ENCODE assay signal across 27 cellular contexts in the genomic region with DNA sequence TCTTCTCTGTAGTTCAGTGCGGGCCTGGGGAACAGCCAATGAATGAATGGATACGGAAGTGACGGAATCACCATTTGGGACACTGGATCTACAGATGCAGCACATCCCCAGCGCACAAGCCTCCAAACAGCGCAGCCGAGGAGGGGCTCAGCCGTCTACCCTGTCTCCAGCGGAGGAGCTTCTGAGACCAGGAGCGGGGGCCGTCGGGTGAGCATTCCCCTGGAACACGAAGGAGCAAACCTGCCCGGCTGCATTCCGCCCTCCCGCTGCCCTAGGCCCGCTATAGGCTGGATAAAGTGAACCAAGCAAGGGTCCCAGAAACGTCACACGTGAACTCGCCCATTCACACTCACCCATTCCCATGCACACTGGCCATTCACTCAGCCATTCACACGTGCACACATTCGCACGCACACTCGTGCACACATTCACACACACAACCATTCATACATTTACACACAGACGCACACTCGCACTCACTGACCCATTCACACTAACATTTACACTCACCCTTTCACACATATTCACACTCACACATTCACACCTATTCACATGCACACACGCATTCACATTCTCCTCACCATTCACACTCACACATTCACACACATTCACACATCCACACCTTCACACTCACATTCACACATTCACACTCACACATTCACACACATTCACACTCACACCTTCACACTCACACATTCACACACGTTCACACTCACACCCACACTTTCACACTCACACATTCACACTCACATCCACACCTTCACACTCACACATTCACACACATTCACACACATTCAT.
A peak's percentile ranks its signal among the peaks of the same experiment; 100 is the strongest.
DNase-seq lines count a peak whose midpoint lies in the region; ATAC-seq, FAIRE-seq and TF ChIP-seq lines count a peak whose summit lies in the region.
"Had no signal": no experiment of that assay in that cellular context is flagged by ENCODE, and none has a peak within 500 bp of the region (broad histone marks: within the 10 kb centered on the region; RNA-seq: fewer than 3 reads in every experiment).

No MANE protein-coding gene starts in this region.

- H3K27me3 ChIP-seq in GM12878 (replicated peaks in 1 of 2; ENCODE audit: control insufficient read depth in 2 of 2, insufficient read depth in 2 of 2, low read length in 1 of 2) (no peaks in the 10 kb centered on the region), stomach (no peaks in the 10 kb centered on the region)
- H3K27me3 ChIP-seq: dorsolateral prefrontal cortex, hepatocyte, upper lobe of left lung had no signal

- in situ Hi-C loops in GM12878 (cut with MboI), result no loop called here

- no TSS peak for BruUV-seq in GM12878 (replicated peaks; lab: Mats Ljungman, UMichigan)

- H3K9me3 ChIP-seq in GM12878 (replicated peaks; ENCODE audit: control insufficient read depth, insufficient read depth, low read length) (peaks cover 2% of the 10 kb centered on the region; the same call in 2 of the 3 replicates), kidney (ENCODE audit: control insufficient read depth in 1 of 2, low read length in 2 of 2) (no peaks in the 10 kb centered on the region), stomach (no peaks in the 10 kb centered on the region)
- H3K9me3 ChIP-seq: A549, upper lobe of left lung had no signal

- peak; percentile 23 for DNase-seq in activated CD8-positive, alpha-beta memory T cell treated with anti-CD3 and anti-CD28 coated beads, Interleukin-2, amount 50 U/mL, for 48 hours
- no peak for DNase-seq in activated CD8-positive, alpha-beta memory T cell treated with anti-CD3 and anti-CD28 coated beads, Interleukin-2, amount 50 U/mL, for 4 hours
- DNase-seq in GM12878 (ENCODE audit: low read depth, low spot score), result no peak
- DNase-seq in kidney, result peak; percentile 73
- DNase-seq in stomach, result peak; percentile 24
- no peak for DNase-seq in SW 1271 (lab: John Stamatoyannopoulos, UW)
- no peak for DNase-seq in pons (ENCODE audit: low spot score)
- DNase-seq: activated CD8-positive, alpha-beta T cell treated with anti-CD3 and anti-CD28 coated beads, Interleukin-2, amount 10 ng/mL, durations not matched to agents 7 days and 5 days; activated naive CD4-positive, alpha-beta T cell treated with anti-CD3 and anti-CD28 coated beads, Interleukin-2, amount 50 U/mL, for 16 hours; activated T-cell treated with anti-CD3 and anti-CD28 coated beads, Interleukin-2, amount 50 U/mL, for 72 hours; caudate nucleus; COR-L47; KG1; naive B cell; NCI-H1694; NCI-H69; occipital lobe; stimulated activated CD4-positive, alpha-beta T cell treated with anti-CD3 and anti-CD28 coated beads, Interleukin-12 subunit alpha, Interleukin-12 subunit beta, amount 100 ng/mL, for 4 hours; stimulated activated naive CD8-positive, alpha-beta T cell treated with anti-CD3 and anti-CD28 coated beads, Interleukin-15, amount 100 ng/mL, for 72 hours had no signal

- H3K27ac Mint-ChIP-seq in stimulated activated memory B cell treated with anti-CD40 and anti-IgM and Interleukin-4, amounts not matched to agents 10 μg/mL and 1 μg/mL and 100 μg/mL, for 72 hours, result no peak overlapping the region
- H3K27ac Mint-ChIP-seq: activated CD8-positive, alpha-beta T cell treated with anti-CD3 and anti-CD28 coated beads, Interleukin-2, amount 10 ng/mL, durations not matched to agents 7 days and 5 days; activated T-cell treated with anti-CD3 and anti-CD28 coated beads, Interleukin-2, amount 50 U/mL, for 72 hours; B cell; naive B cell; stimulated activated naive CD8-positive, alpha-beta T cell treated with anti-CD3 and anti-CD28 coated beads, Interleukin-15, amount 100 ng/mL, for 72 hours had no signal

- peaks cover 2% of the 10 kb centered on the region for H3K9me3 Mint-ChIP-seq in stimulated activated memory B cell treated with anti-CD40 and anti-IgM and Interleukin-4, amounts not matched to agents 10 μg/mL and 1 μg/mL and 100 μg/mL, for 72 hours
- H3K9me3 Mint-ChIP-seq: activated T-cell treated with anti-CD3 and anti-CD28 coated beads, Interleukin-2, amount 50 U/mL, for 72 hours; stimulated activated naive CD8-positive, alpha-beta T cell treated with anti-CD3 and anti-CD28 coated beads, Interleukin-15, amount 100 ng/mL, for 72 hours had no signal

- WGBS in GM12878 (ENCODE audit: insufficient coverage, insufficient replicate concordance, low lambda C conversion rate, missing lambda C conversion rate), result 84% methylated on average over 27 of the region's 27 CpGs
- 81 to 90% (median 86%) methylated on average over 27 of the region's 27 CpGs for WGBS in stomach, 5 donors

- no peak for ATAC-seq in GM12878
- no peak for ATAC-seq in stimulated activated memory B cell treated with anti-CD40 and anti-IgM and Interleukin-4, amounts not matched to agents 10 μg/mL and 1 μg/mL and 100 μg/mL, for 72 hours
- ATAC-seq: A549; activated T-cell treated with anti-CD3 and anti-CD28 coated beads, Interleukin-2, amount 50 U/mL, for 72 hours; stimulated activated naive CD8-positive, alpha-beta T cell treated with anti-CD3 and anti-CD28 coated beads, Interleukin-15, amount 100 ng/mL, for 72 hours had no signal

- H3K9ac ChIP-seq in GM12878 (ENCODE audit: control insufficient read depth, insufficient read depth, low read length) (no peak overlapping the region), kidney (ENCODE audit: low read length in 2 of 2) (no peak overlapping the region)

- H3K27me3 Mint-ChIP-seq in stimulated activated memory B cell treated with anti-CD40 and anti-IgM and Interleukin-4, amounts not matched to agents 10 μg/mL and 1 μg/mL and 100 μg/mL, for 72 hours, result no peaks in the 10 kb centered on the region
- H3K27me3 Mint-ChIP-seq: B cell; stimulated activated naive CD8-positive, alpha-beta T cell treated with anti-CD3 and anti-CD28 coated beads, Interleukin-15, amount 100 ng/mL, for 72 hours had no signal

- H3K27ac ChIP-seq in GM12878 (ENCODE audit: control insufficient read depth, insufficient read depth) (no peak overlapping the region), kidney (ENCODE audit: low read depth in 2 of 2, low read length in 2 of 2) (no peak overlapping the region), stomach (no peak overlapping the region)
- H3K27ac ChIP-seq: A549, dorsolateral prefrontal cortex, epithelial cell of prostate, hepatocyte, upper lobe of left lung had no signal

- no peak overlapping the region for H2AFZ ChIP-seq in GM12878 (ENCODE audit: control insufficient read depth, low read depth, low read length)
- H2AFZ ChIP-seq: hepatocyte had no signal

- H4K20me1 ChIP-seq in GM12878 (ENCODE audit: control insufficient read depth, insufficient read depth), result no peaks in the 10 kb centered on the region

- no peaks in the 10 kb centered on the region for H3K79me2 ChIP-seq in GM12878 (ENCODE audit: control insufficient read depth, insufficient read depth, low read length)
- H3K79me2 ChIP-seq: hepatocyte had no signal

- no peaks in the 10 kb centered on the region for H3K36me3 ChIP-seq in GM12878 (ENCODE audit: control insufficient read depth in 2 of 2, insufficient read depth in 2 of 2, low read length in 1 of 2)
- H3K36me3 ChIP-seq in kidney (ENCODE audit: control insufficient read depth in 1 of 2, insufficient read depth in 2 of 2, low read length in 2 of 2), result peaks cover 0 to 3% of the 10 kb centered on the region in 2 donors
- peaks cover 6 to 18% (median 13%) of the 10 kb centered on the region in 4 donors for H3K36me3 ChIP-seq in stomach

- POLR2A ChIA-PET in GM12878 (lab: Charles Lee), result no interaction called here

- CTCF ChIA-PET in GM12878 (lab: Yijun Ruan, JAX), result no interaction called here

- H3K4me1 ChIP-seq in GM12878 (ENCODE audit: control insufficient read depth, insufficient read depth, low read length) (peaks cover 10% of the 10 kb centered on the region), kidney (ENCODE audit: control insufficient read depth in 1 of 2, insufficient read depth in 1 of 2, low read depth in 1 of 2, low read length in 2 of 2) (no peaks in the 10 kb centered on the region), stomach (peaks cover 0 to 6% (median 0%) of the 10 kb centered on the region in 4 donors)
- H3K4me1 ChIP-seq: A549, upper lobe of left lung had no signal

- TF ChIP-seq CTCF in GM12878 (IDR thresholded peaks at IDR 0.05 in 2 of 3, conservative IDR thresholded peaks at IDR 0.05 in 1 of 3; ENCODE audit: control insufficient read depth in 2 of 3, extremely low read depth in 1 of 3, insufficient read depth in 1 of 3, low read depth in 3 of 3, low read length in 3 of 3) (no peak), kidney (IDR thresholded peaks at IDR 0.05; ENCODE audit: borderline replicate concordance, extremely low read depth, insufficient read depth) (no peak), stomach (IDR thresholded peaks at IDR 0.05) (no peak)

- no peak for TF ChIP-seq RAD21 in GM12878 (IDR thresholded peaks at IDR 0.05; ENCODE audit: insufficient read depth, low read depth, low read length)

- peaks cover 12% of the 10 kb centered on the region for H3K36me3 Mint-ChIP-seq in stimulated activated memory B cell treated with anti-CD40 and anti-IgM and Interleukin-4, amounts not matched to agents 10 μg/mL and 1 μg/mL and 100 μg/mL, for 72 hours
- H3K36me3 Mint-ChIP-seq: naive B cell had no signal

- TF ChIP-seq EP300 in GM12878 (IDR thresholded peaks at IDR 0.05; ENCODE audit: borderline replicate concordance in 1 of 2, control insufficient read depth in 1 of 2, low read depth in 2 of 2, low read length in 2 of 2) (no peak), stomach (IDR thresholded peaks at IDR 0.05) (no peak)

- intact Hi-C loops in GM12878 (cut with micrococcal nuclease; ENCODE audit: unreplicated experiment) (no loop called here), kidney (cut with DNase I) (no loop called here), stomach (cut with DNase I; ENCODE audit: low total_unique reads) (no loop called here)

- FAIRE-seq in GM12878 (lab: Jason Lieb, UNC) (no peak), kidney (lab: Jason Lieb, UNC) (no peak)
- FAIRE-seq: A549, H54 had no signal

- SMC1A ChIA-PET in GM12878 (lab: Charles Lee; ENCODE audit: uncharacterized antibody, unreplicated experiment), result no interaction called here

- TF ChIP-seq POLR2A in GM12878 (IDR thresholded peaks at IDR 0.05; ENCODE audit: low read depth, low read length) (no peak), stomach (IDR thresholded peaks at IDR 0.05) (no peak)

- H3K4me2 ChIP-seq in GM12878 (ENCODE audit: control insufficient read depth, insufficient read depth), result no peak overlapping the region
- H3K4me2 ChIP-seq: A549, hepatocyte had no signal

- H3K4me3 ChIP-seq in GM12878 (no peak overlapping the region), kidney (ENCODE audit: low read length in 2 of 2) (no peak overlapping the region), stomach (no peak overlapping the region)
- H3K4me3 ChIP-seq: A549, dorsolateral prefrontal cortex, hepatocyte, upper lobe of left lung had no signal

- H3K4me3 Mint-ChIP-seq in stimulated activated memory B cell treated with anti-CD40 and anti-IgM and Interleukin-4, amounts not matched to agents 10 μg/mL and 1 μg/mL and 100 μg/mL, for 72 hours, result no peak overlapping the region
- H3K4me3 Mint-ChIP-seq: activated CD8-positive, alpha-beta T cell treated with anti-CD3 and anti-CD28 coated beads, Interleukin-2, amount 10 ng/mL, durations not matched to agents 7 days and 5 days; activated T-cell treated with anti-CD3 and anti-CD28 coated beads, Interleukin-2, amount 50 U/mL, for 72 hours; B cell; naive B cell; stimulated activated naive CD8-positive, alpha-beta T cell treated with anti-CD3 and anti-CD28 coated beads, Interleukin-15, amount 100 ng/mL, for 72 hours had no signal

- H3K4me1 Mint-ChIP-seq in stimulated activated memory B cell treated with anti-CD40 and anti-IgM and Interleukin-4, amounts not matched to agents 10 μg/mL and 1 μg/mL and 100 μg/mL, for 72 hours, result peaks cover 14% of the 10 kb centered on the region

- RAD21 ChIA-PET in GM12878 (lab: Charles Lee; ENCODE audit: unreplicated experiment), result no interaction called here

Comparison
In these comparisons a context has a peak if more than half of its experiments do, and no peak if none do; other contexts are left out.
1. DNase-seq: peak in activated CD8-positive, alpha-beta memory T cell treated with anti-CD3 and anti-CD28 coated beads, Interleukin-2, amount 50 U/mL, for 48 hours (single experiment), kidney (single experiment) and stomach (single experiment); none in activated CD8-positive, alpha-beta memory T cell treated with anti-CD3 and anti-CD28 coated beads, Interleukin-2, amount 50 U/mL, for 4 hours (single experiment), GM12878 (single experiment), SW 1271 (0 of 2) and pons (single experiment).